21 cellular contexts compared by ENCODE assay signal in genomic region chr11:6650980-6651379, GRCh38. TPM values are rescaled to one million over a fixed set of nuclear protein-coding genes. Genes with fewer than 3 reads are reported as not detected.
DNase-seq lines count a peak whose midpoint lies in the region; FAIRE-seq and TF ChIP-seq lines count a peak whose summit lies in the region.
"Had no signal": no experiment of that assay in that cellular context is flagged by ENCODE, and none has a peak within 500 bp of the region (broad histone marks: within the 10 kb centered on the region; RNA-seq: fewer than 3 reads in every experiment).

No MANE protein-coding gene starts in this region.

- H3K27ac Mint-ChIP-seq in astrocyte (ENCODE audit: unreplicated experiment) = no peak overlapping the region
- H3K27ac Mint-ChIP-seq: nephron had no signal

- H3K4me3 ChIP-seq in astrocyte (ENCODE audit: insufficient read depth, low read depth, low read length) = no peak overlapping the region
- H3K4me3 ChIP-seq: A549, Peyer's patch, smooth muscle cell, stomach had no signal

- no peak for TF ChIP-seq CTCF in astrocyte (IDR thresholded peaks at IDR 0.05; ENCODE audit: insufficient read depth, low read depth, low read length)

- peaks cover 43% of the 10 kb centered on the region for H3K27me3 ChIP-seq in astrocyte (ENCODE audit: insufficient read depth, low read length)
- H3K27me3 ChIP-seq: Peyer's patch had no signal

- no peaks in the 10 kb centered on the region for H3K9me3 Mint-ChIP-seq in astrocyte (ENCODE audit: unreplicated experiment)
- H3K9me3 Mint-ChIP-seq: nephron had no signal

- H3K79me2 ChIP-seq in astrocyte (ENCODE audit: insufficient read depth, low read length) = no peaks in the 10 kb centered on the region

- no peaks in the 10 kb centered on the region for H3K4me1 Mint-ChIP-seq in astrocyte (ENCODE audit: low read depth, unreplicated experiment)
- H3K4me1 Mint-ChIP-seq: nephron had no signal

- H3K4me2 ChIP-seq in astrocyte (ENCODE audit: low read length) = peak overlapping the region; percentile 0
- H3K4me2 ChIP-seq: A549, smooth muscle cell had no signal

- no peak overlapping the region for H3K27ac ChIP-seq in astrocyte (ENCODE audit: low read depth, low read length)
- H3K27ac ChIP-seq: A549, Peyer's patch, stomach had no signal

- H3K9me3 ChIP-seq in astrocyte (ENCODE audit: insufficient read depth, low read depth, low read length) = no peaks in the 10 kb centered on the region
- H3K9me3 ChIP-seq: A549, Peyer's patch, stomach had no signal

- no peak overlapping the region for H3K4me3 Mint-ChIP-seq in astrocyte (ENCODE audit: unreplicated experiment)
- H3K4me3 Mint-ChIP-seq: nephron had no signal

- H3K9ac ChIP-seq in astrocyte (ENCODE audit: low read length) = no peak overlapping the region

- DNase-seq in activated CD4-positive, alpha-beta T cell treated with anti-CD3 and anti-CD28 coated beads for 4 hours = peak; percentile 22 to 30
- DNase-seq in activated CD4-positive, alpha-beta T cell treated with anti-CD3 and anti-CD28 coated beads for 1 hour = no peak
- DNase-seq in M059J (ENCODE audit: low read depth) = peak; percentile 55
- peak; percentile 48 for DNase-seq in astrocyte (ENCODE audit: low read depth)
- peak; percentile 24 to 60 for DNase-seq in stimulated activated CD4-positive, alpha-beta T cell treated with anti-CD3 and anti-CD28 coated beads, Interleukin-4, amount 100 ng/mL, for 4 hours
- no peak for DNase-seq in NCI-H146 (lab: John Stamatoyannopoulos, UW)
- DNase-seq in SKM-1 treated with dmso at 0.1 percent for 144 hours (lab: John Stamatoyannopoulos, UW; ENCODE audit: unreplicated experiment) = no peak
- DNase-seq in HK-2 (ENCODE audit: unreplicated experiment) = no peak
- DNase-seq: C1 segment of cervical spinal cord; central memory CD4-positive, alpha-beta T cell; DMS53; effector memory CD4-positive, alpha-beta T cell; kidney glomerular epithelial cell; NCI-H1417 treated with DMSO at 0.1 percent for 48 hours; NCI-H774; Peyer's patch; stomach; SW 1271 had no signal

- H3K36me3 ChIP-seq in astrocyte (ENCODE audit: insufficient read depth, low read length) = no peaks in the 10 kb centered on the region
- H3K36me3 ChIP-seq: Peyer's patch, stomach had no signal

- no peak overlapping the region for H2AFZ ChIP-seq in astrocyte (ENCODE audit: low read depth, low read length)

- no peaks in the 10 kb centered on the region for H3K27me3 Mint-ChIP-seq in astrocyte (ENCODE audit: low read depth, unreplicated experiment)

- FAIRE-seq in astrocyte (lab: Jason Lieb, UNC) = no peak
- FAIRE-seq: A549 had no signal

- no peaks in the 10 kb centered on the region for H3K36me3 Mint-ChIP-seq in astrocyte (ENCODE audit: low read depth, unreplicated experiment)

- H4K20me1 ChIP-seq in astrocyte (ENCODE audit: insufficient read depth, low read length) = peaks cover 16% of the 10 kb centered on the region

- H3K4me1 ChIP-seq in astrocyte (ENCODE audit: insufficient read depth, low read length) = peaks cover 19% of the 10 kb centered on the region
- H3K4me1 ChIP-seq: A549 had no signal

RNA-seq across cellular contexts. Expression of gene DCHS1, which starts 4.6 kb away (rescaled TPM):
- total RNA-seq in M059J (2014; rRNA removed; shearing (Covaris generic)) = 4.6 and 8.8 TPM in 2 replicates
- total RNA-seq in astrocyte = 7.7 and 8.4 TPM in 2 replicates

RNA-seq across cellular contexts. Expression of gene TPP1, which starts 31.8 kb away (rescaled TPM):
- 57.4 and 94.6 TPM in 2 replicates for total RNA-seq in M059J (2014; rRNA removed; shearing (Covaris generic))
- 43.4 and 58.3 TPM in 2 replicates for total RNA-seq in astrocyte

RNA-seq across cellular contexts. Expression of gene MRPL17, which starts 32.2 kb away (rescaled TPM):
- total RNA-seq in M059J (2014; rRNA removed; shearing (Covaris generic)) = 125 and 132 TPM in 2 replicates
- total RNA-seq in astrocyte = 89.2 and 89.9 TPM in 2 replicates

RNA-seq across cellular contexts. Expression of gene TAF10, which starts 39.0 kb away (rescaled TPM):
- 108 and 133 TPM in 2 replicates for total RNA-seq in M059J (2014; rRNA removed; shearing (Covaris generic))
- total RNA-seq in astrocyte = 111 and 113 TPM in 2 replicates

RNA-seq across cellular contexts. Expression of gene ILK, which starts 47.4 kb away (rescaled TPM):
- total RNA-seq in M059J (2014; rRNA removed; shearing (Covaris generic)) = 152 and 201 TPM in 2 replicates
- total RNA-seq in astrocyte = 209 and 218 TPM in 2 replicates

Comparison
In these comparisons a context has a peak if more than half of its experiments do, and no peak if none do; other contexts are left out.
1. DNase-seq: peak in activated CD4-positive, alpha-beta T cell treated with anti-CD3 and anti-CD28 coated beads for 4 hours (2 of 2), M059J (single experiment), astrocyte (single experiment) and stimulated activated CD4-positive, alpha-beta T cell treated with anti-CD3 and anti-CD28 coated beads, Interleukin-4, amount 100 ng/mL, for 4 hours (2 of 2); none in activated CD4-positive, alpha-beta T cell treated with anti-CD3 and anti-CD28 coated beads for 1 hour (single experiment), NCI-H146 (single experiment), SKM-1 treated with dmso at 0.1 percent for 144 hours (single experiment) and HK-2 (single experiment).